ENCODE assay signal across 13 cellular contexts in genomic region chr10:101489355-101489754, GRCh38.
DNase-seq lines count a peak whose midpoint lies in the region; ATAC-seq lines count a peak whose summit lies in the region.
"Had no signal": no experiment of that assay in that cellular context is flagged by ENCODE, and none has a peak within 500 bp of the region (broad histone marks: within the 10 kb centered on the region; RNA-seq: fewer than 3 reads in every experiment).

No MANE protein-coding gene starts in this region.

- ATAC-seq in HG02938 (IDR thresholded peaks at IDR 0.05; ENCODE audit: unreplicated experiment) (no peak), HG03135 (IDR thresholded peaks at IDR 0.05; ENCODE audit: unreplicated experiment) (no peak)

- H3K27ac ChIP-seq in epithelial cell of prostate, result no peak overlapping the region
- H3K27ac ChIP-seq: tibial nerve had no signal

- DNase-seq in EL (peak; percentile 39), LoVo (ENCODE audit: low spot score) (peak; percentile 2), NCI-H748 treated with DMSO at 0.1 percent for 48 hours (lab: John Stamatoyannopoulos, UW) (peak; percentile 3), epithelial cell of prostate (ENCODE audit: low read depth, low spot score) (peak; percentile 10), globus pallidus (ENCODE audit: low spot score) (no peak)
- DNase-seq in activated T-cell treated with anti-CD3 and anti-CD28 coated beads, Interleukin-2, amount 50 U/mL, for 48 hours, result no peak
- DNase-seq: activated CD8-positive, alpha-beta memory T cell treated with anti-CD3 and anti-CD28 coated beads, Interleukin-2, amount 50 U/mL, for 4 hours; CD4-positive, alpha-beta memory T cell; NCI-H446; T-helper 2 cell had no signal

Comparison
In these comparisons a context has a peak if more than half of its experiments do, and no peak if none do; other contexts are left out.
1. DNase-seq: peak in EL (single experiment), LoVo (single experiment), NCI-H748 treated with DMSO at 0.1 percent for 48 hours (single experiment) and epithelial cell of prostate (single experiment); none in activated T-cell treated with anti-CD3 and anti-CD28 coated beads, Interleukin-2, amount 50 U/mL, for 48 hours (0 of 2) and globus pallidus (single experiment).